In genomic region chr10:49207936-49208482, GRCh38 we compare ENCODE assay signal across 11 cellular contexts.
"Had no signal": no experiment of that assay in that cellular context is flagged by ENCODE, and none has a peak within 500 bp of the region (broad histone marks: within the 10 kb centered on the region; RNA-seq: fewer than 3 reads in every experiment).

No MANE protein-coding gene starts in this region.

- H3K9me3 Mint-ChIP-seq: activated CD8-positive, alpha-beta T cell treated with anti-CD3 and anti-CD28 coated beads for 36 hours; natural killer cell had no signal

- H3K9me3 ChIP-seq: right lobe of liver, tibial nerve had no signal

- FAIRE-seq: endometrium, islet of Langerhans had no signal

- H3K36me3 Mint-ChIP-seq: stimulated activated effector memory CD8-positive, alpha-beta T cell treated with anti-CD3 and anti-CD28 coated beads, Interleukin-12 subunit alpha, Interleukin-12 subunit beta, amount 100 ng/mL, for 72 hours had no signal

- ATAC-seq: activated CD8-positive, alpha-beta T cell treated with anti-CD3 and anti-CD28 coated beads for 36 hours; esophagus mucosa; left lobe of liver; natural killer cell; right lobe of liver; stimulated activated effector memory CD8-positive, alpha-beta T cell treated with anti-CD3 and anti-CD28 coated beads, Interleukin-12 subunit alpha, Interleukin-12 subunit beta, amount 100 ng/mL, for 72 hours had no signal

- H3K27ac Mint-ChIP-seq: activated CD8-positive, alpha-beta T cell treated with anti-CD3 and anti-CD28 coated beads for 36 hours; natural killer cell; stimulated activated effector memory CD8-positive, alpha-beta T cell treated with anti-CD3 and anti-CD28 coated beads, Interleukin-12 subunit alpha, Interleukin-12 subunit beta, amount 100 ng/mL, for 72 hours had no signal

- H3K36me3 ChIP-seq: right lobe of liver, tibial nerve had no signal

- H3K4me3 Mint-ChIP-seq: activated CD8-positive, alpha-beta T cell treated with anti-CD3 and anti-CD28 coated beads for 36 hours; natural killer cell; stimulated activated effector memory CD8-positive, alpha-beta T cell treated with anti-CD3 and anti-CD28 coated beads, Interleukin-12 subunit alpha, Interleukin-12 subunit beta, amount 100 ng/mL, for 72 hours had no signal

- DNase-seq: activated CD8-positive, alpha-beta memory T cell treated with anti-CD3 and anti-CD28 coated beads, Interleukin-2, amount 50 U/mL, for 4 hours; activated CD8-positive, alpha-beta T cell treated with anti-CD3 and anti-CD28 coated beads for 36 hours; aorta; natural killer cell; right lobe of liver had no signal

- H3K4me3 ChIP-seq: right lobe of liver, tibial nerve had no signal

- H3K27ac ChIP-seq: right lobe of liver, tibial nerve had no signal

- H3K27me3 ChIP-seq: right lobe of liver, tibial nerve had no signal
